ENCODE assay signal across 1 cellular context in the genomic region with DNA sequence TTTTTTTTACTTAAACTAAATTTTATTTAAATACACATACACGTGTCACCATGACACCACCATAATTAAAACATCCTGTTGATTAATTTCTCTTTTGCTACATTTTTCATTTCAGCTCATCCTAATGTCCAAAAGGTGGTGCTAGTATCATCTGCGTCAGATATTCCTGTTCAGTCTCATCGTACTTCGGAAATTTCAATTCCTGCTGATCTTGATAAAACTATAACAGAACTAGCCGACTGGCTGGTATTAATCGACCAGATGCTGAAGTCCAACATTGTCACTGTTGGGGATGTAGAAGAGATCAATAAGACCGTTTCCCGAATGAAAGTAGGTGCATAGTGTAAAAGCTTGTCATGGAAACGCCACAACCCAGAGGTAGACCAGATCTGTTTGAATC.
TF ChIP-seq lines count a peak whose summit lies in the region.

No MANE protein-coding gene starts in this region.

TF ChIP-seq in liver, 16 proteins besides CTCF, POLR2A, EP300 and RAD21 (continued from another document):
- peak; percentile 75 for TF ChIP-seq ATF3 (IDR thresholded peaks at IDR 0.05)
- TF ChIP-seq JUND (IDR thresholded peaks at IDR 0.05), result peak; percentile 61 to 85
- no peak for TF ChIP-seq TAF1 (conservative IDR thresholded peaks at IDR 0.05)
- peak; percentile 14 for TF ChIP-seq FOXA1 (IDR thresholded peaks at IDR 0.05)
